Comparison of ENCODE assay signal across 1 cellular context in genomic region chr17:38701504-38702165, GRCh38.
TF ChIP-seq lines count a peak whose summit lies in the region.

No MANE protein-coding gene starts in this region.

TF ChIP-seq in K562, 482 proteins besides CTCF, POLR2A, EP300 and RAD21 (continued from another document and continues in another):
- TF ChIP-seq, protein P1, sequence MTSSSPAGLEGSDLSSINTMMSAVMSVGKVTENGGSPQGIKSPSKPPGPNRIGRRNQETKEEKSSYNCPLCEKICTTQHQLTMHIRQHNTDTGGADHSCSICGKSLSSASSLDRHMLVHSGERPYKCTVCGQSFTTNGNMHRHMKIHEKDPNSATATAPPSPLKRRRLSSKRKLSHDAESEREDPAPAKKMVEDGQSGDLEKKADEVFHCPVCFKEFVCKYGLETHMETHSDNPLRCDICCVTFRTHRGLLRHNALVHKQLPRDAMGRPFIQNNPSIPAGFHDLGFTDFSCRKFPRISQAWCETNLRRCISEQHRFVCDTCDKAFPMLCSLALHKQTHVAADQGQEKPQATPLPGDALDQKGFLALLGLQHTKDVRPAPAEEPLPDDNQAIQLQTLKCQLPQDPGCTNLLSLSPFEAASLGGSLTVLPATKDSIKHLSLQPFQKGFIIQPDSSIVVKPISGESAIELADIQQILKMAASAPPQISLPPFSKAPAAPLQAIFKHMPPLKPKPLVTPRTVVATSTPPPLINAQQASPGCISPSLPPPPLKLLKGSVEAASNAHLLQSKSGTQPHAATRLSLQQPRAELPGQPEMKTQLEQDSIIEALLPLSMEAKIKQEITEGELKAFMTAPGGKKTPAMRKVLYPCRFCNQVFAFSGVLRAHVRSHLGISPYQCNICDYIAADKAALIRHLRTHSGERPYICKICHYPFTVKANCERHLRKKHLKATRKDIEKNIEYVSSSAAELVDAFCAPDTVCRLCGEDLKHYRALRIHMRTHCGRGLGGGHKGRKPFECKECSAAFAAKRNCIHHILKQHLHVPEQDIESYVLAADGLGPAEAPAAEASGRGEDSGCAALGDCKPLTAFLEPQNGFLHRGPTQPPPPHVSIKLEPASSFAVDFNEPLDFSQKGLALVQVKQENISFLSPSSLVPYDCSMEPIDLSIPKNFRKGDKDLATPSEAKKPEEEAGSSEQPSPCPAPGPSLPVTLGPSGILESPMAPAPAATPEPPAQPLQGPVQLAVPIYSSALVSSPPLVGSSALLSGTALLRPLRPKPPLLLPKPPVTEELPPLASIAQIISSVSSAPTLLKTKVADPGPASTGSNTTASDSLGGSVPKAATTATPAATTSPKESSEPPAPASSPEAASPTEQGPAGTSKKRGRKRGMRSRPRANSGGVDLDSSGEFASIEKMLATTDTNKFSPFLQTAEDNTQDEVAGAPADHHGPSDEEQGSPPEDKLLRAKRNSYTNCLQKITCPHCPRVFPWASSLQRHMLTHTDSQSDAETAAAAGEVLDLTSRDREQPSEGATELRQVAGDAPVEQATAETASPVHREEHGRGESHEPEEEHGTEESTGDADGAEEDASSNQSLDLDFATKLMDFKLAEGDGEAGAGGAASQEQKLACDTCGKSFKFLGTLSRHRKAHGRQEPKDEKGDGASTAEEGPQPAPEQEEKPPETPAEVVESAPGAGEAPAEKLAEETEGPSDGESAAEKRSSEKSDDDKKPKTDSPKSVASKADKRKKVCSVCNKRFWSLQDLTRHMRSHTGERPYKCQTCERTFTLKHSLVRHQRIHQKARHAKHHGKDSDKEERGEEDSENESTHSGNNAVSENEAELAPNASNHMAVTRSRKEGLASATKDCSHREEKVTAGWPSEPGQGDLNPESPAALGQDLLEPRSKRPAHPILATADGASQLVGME (CRISPR knock-in tag; IDR thresholded peaks at IDR 0.05), result no peak
- TF ChIP-seq MAFK (IDR thresholded peaks at IDR 0.05; ENCODE audit: low read length) (peak; percentile 53), ZNF408 (CRISPR knock-in tag; IDR thresholded peaks at IDR 0.05; ENCODE audit: low read depth) (no peak), NRF1 (conservative IDR thresholded peaks at IDR 0.05 in 1 of 2, IDR thresholded peaks at IDR 0.05 in 1 of 2) (peak; percentile 33 to 45; a peak in 2 of 4 replicates), SP1 (CRISPR knock-in tag; IDR thresholded peaks at IDR 0.05) (no peak), NFYB (IDR thresholded peaks at IDR 0.05; ENCODE audit: extremely low read depth, insufficient read length) (no peak), CREB5 (CRISPR knock-in tag; IDR thresholded peaks at IDR 0.05) (no peak), WHSC1 (IDR thresholded peaks at IDR 0.05; ENCODE audit: low read length) (no peak), ZSCAN32 (CRISPR knock-in tag; IDR thresholded peaks at IDR 0.05) (no peak), ADNP (tag; IDR thresholded peaks at IDR 0.05) (peak; percentile 93), TAF7 (tag; IDR thresholded peaks at IDR 0.05) (no peak), FIP1L1 (IDR thresholded peaks at IDR 0.05; ENCODE audit: low read depth, low read length, poor library complexity, severe bottlenecking) (no peak), DIDO1 (tag; IDR thresholded peaks at IDR 0.05; ENCODE audit: low read depth) (no peak), XRCC4 (IDR thresholded peaks at IDR 0.05; ENCODE audit: extremely low read depth, insufficient read depth, insufficient read length) (no peak), NFRKB (IDR thresholded peaks at IDR 0.05; ENCODE audit: low read depth) (peak; percentile 69), DNMT1 (IDR thresholded peaks at IDR 0.05) (no peak), ZKSCAN1 (IDR thresholded peaks at IDR 0.05; ENCODE audit: low read depth, low read length) (no peak), EHMT2 (IDR thresholded peaks at IDR 0.05) (no peak), NFE2 (IDR thresholded peaks at IDR 0.05; ENCODE audit: low read depth) (peak; percentile 77), PRMT5 (CRISPR knock-in tag; IDR thresholded peaks at IDR 0.05) (no peak), MEF2A (IDR thresholded peaks at IDR 0.05; ENCODE audit: control insufficient read depth, low read depth, low read length) (no peak), DPF2 (IDR thresholded peaks at IDR 0.05) (no peak; the same call in 1 of the 2 replicates), ETV6 (IDR thresholded peaks at IDR 0.05; ENCODE audit: borderline replicate concordance in 1 of 2, low read depth in 2 of 2, low read length in 1 of 2) (peak in 1 of 2 experiments; percentile 24; a peak in 1 of 4 replicates), ETV6 (CRISPR knock-in tag; IDR thresholded peaks at IDR 0.05; ENCODE audit: borderline replicate concordance) (no peak), ZNF347 (CRISPR knock-in tag; IDR thresholded peaks at IDR 0.05; ENCODE audit: low read depth) (no peak), RBM25 (IDR thresholded peaks at IDR 0.05; ENCODE audit: low read depth, low read length, severe bottlenecking) (no peak), TBL1XR1 (IDR thresholded peaks at IDR 0.05; ENCODE audit: low read length in 2 of 2) (peak in 1 of 2 experiments; percentile 39; a peak in 1 of 4 replicates), ZBTB17 (CRISPR knock-in tag; IDR thresholded peaks at IDR 0.05) (0 out of 2 replicates have a peak, but pooled peaks have one; percentile 24), TCF7 (IDR thresholded peaks at IDR 0.05; ENCODE audit: borderline replicate concordance) (no peak), ZBTB43 (CRISPR knock-in tag; IDR thresholded peaks at IDR 0.05) (no peak), SMARCE1 (IDR thresholded peaks at IDR 0.05) (no peak), TBP (optimal IDR thresholded peaks at IDR 0.05; ENCODE audit: low read depth, low read length) (peak; percentile 36), FOXP4 (CRISPR knock-in tag; IDR thresholded peaks at IDR 0.05; ENCODE audit: borderline replicate concordance) (no peak), CREB1 (IDR thresholded peaks at IDR 0.05) (no peak), CREB1 (CRISPR knock-in tag; IDR thresholded peaks at IDR 0.05) (no peak), THAP7 (CRISPR knock-in tag; IDR thresholded peaks at IDR 0.05) (no peak), ZNF512 (tag; IDR thresholded peaks at IDR 0.05) (no peak), XRCC5 (IDR thresholded peaks at IDR 0.05; ENCODE audit: low read depth, low read length) (no peak), ERF (CRISPR knock-in tag; IDR thresholded peaks at IDR 0.05) (no peak), RBBP5 (IDR thresholded peaks at IDR 0.05; ENCODE audit: borderline replicate concordance, insufficient read depth, low read length, poor library complexity, severe bottlenecking) (no peak), SRSF1 (IDR thresholded peaks at IDR 0.05; ENCODE audit: low read depth, low read length) (no peak), HDAC3 (IDR thresholded peaks at IDR 0.05; ENCODE audit: borderline replicate concordance, partially characterized antibody) (peak; percentile 11), POU5F1 (IDR thresholded peaks at IDR 0.05; ENCODE audit: borderline replicate concordance, low read depth, low read length, partially characterized antibody) (no peak), RBFOX2 (IDR thresholded peaks at IDR 0.05; ENCODE audit: low read depth, low read length) (no peak), JUND (IDR thresholded peaks at IDR 0.05; ENCODE audit: borderline replicate concordance, low read depth, low read length) (0 out of 2 replicates have a peak, but pooled peaks have one; percentile 2), JUND (tag; IDR thresholded peaks at IDR 0.05; ENCODE audit: borderline replicate concordance, low read depth, low read length) (no peak), MXI1 (IDR thresholded peaks at IDR 0.05; ENCODE audit: low read depth, low read length) (no peak), XRCC3 (IDR thresholded peaks at IDR 0.05) (no peak), GTF2E2 (tag; IDR thresholded peaks at IDR 0.05) (no peak), GTF3C2 (IDR thresholded peaks at IDR 0.05; ENCODE audit: borderline replicate concordance, extremely low read depth, insufficient read length) (peak; percentile 87), CBFB (CRISPR knock-in tag; IDR thresholded peaks at IDR 0.05) (no peak), ARNT (IDR thresholded peaks at IDR 0.05) (no peak; a peak in 1 of 4 replicates), FOXA1 (IDR thresholded peaks at IDR 0.05; ENCODE audit: borderline replicate concordance) (no peak), ZNF24 (IDR thresholded peaks at IDR 0.05) (no peak), ASH1L (IDR thresholded peaks at IDR 0.05; ENCODE audit: borderline replicate concordance, low read depth, partially characterized antibody) (no peak)
